In the genomic region with DNA sequence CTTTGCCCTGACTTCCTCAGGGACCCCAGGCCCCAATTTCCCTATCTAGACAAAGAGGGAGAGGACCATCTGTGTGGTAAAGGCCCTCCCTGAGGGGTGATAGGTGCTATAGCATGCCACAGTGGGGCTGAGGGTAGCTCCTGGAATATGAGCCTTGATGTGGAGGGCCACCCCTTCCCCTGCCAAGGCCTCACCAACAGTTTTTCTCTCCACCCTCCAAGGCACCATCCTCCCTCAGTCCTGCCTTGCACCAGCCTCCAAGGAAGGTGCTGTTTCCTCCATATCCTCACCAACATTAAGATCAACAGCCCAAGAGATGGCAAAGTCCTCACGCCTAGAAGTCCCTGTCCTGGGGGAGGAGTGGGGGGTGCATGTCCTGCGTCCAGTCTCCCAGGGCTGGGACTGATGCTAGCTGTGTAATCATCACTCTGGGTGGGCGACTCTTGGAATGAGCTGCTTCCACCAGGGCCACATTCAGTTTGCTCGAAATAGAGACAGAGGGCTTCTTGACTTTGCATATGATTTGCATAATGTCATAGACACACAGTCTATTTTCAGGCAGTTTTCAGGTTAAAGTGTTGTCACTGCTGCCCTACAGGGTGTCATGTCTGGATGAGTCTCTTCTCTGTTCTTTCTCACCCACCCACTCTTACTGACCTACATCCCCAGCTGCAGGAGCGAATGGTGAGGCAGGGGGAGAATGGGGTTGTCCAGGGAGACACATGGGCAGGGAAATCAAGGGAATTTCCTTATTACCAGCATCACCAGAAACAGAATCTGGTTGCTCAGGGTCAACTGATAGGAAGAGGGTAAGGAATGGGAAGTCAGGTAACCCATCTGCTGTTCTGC, we compare ENCODE assay signal across 1 cellular context.
TF ChIP-seq lines count a peak whose summit lies in the region.

No MANE protein-coding gene starts in this region.

TF ChIP-seq in GM12878, 131 proteins besides CTCF, POLR2A, EP300 and RAD21:
- peak; percentile 90; the same call in 2 of the 3 replicates for TF ChIP-seq POU2F2 (IDR thresholded peaks at IDR 0.05; ENCODE audit: borderline replicate concordance, low read depth, low read length)
- TF ChIP-seq IKZF2 (IDR thresholded peaks at IDR 0.05): peak; percentile 59 to 66; a peak in 3 of 4 replicates
- peak; percentile 74 for TF ChIP-seq IKZF1 (conservative IDR thresholded peaks at IDR 0.05)
- no peak for TF ChIP-seq BRCA1 (IDR thresholded peaks at IDR 0.05; ENCODE audit: low read depth, low read length)
